In genomic region chr5:610011-610743, GRCh38 we compare ENCODE assay signal across 19 cellular contexts. TPM values are rescaled to one million over a fixed set of nuclear protein-coding genes. Genes with fewer than 3 reads are reported as not detected.
A peak's percentile ranks its signal among the peaks of the same experiment; 100 is the strongest.
DNase-seq lines count a peak whose midpoint lies in the region; ATAC-seq and TF ChIP-seq lines count a peak whose summit lies in the region.
"Had no signal": no experiment of that assay in that cellular context is flagged by ENCODE, and none has a peak within 500 bp of the region (broad histone marks: within the 10 kb centered on the region; RNA-seq: fewer than 3 reads in every experiment).

No MANE protein-coding gene starts in this region.

- H3K27ac ChIP-seq in stomach: no peak overlapping the region
- H3K27ac ChIP-seq in A673 (ENCODE audit: low read depth, low read length, poor library complexity, severe bottlenecking): no peak overlapping the region

- H3K27me3 ChIP-seq in stomach: peaks cover 0 to 34% (median 0%) of the 10 kb centered on the region in 3 donors
- no peaks in the 10 kb centered on the region for H3K27me3 ChIP-seq in A673 (replicated peaks; ENCODE audit: insufficient read depth, low read depth, low read length, poor library complexity)

- no peaks in the 10 kb centered on the region for H3K36me3 Mint-ChIP-seq in activated T-cell treated with anti-CD3 and anti-CD28 coated beads, Interleukin-2, amount 50 U/mL, for 4 hours (ENCODE audit: insufficient read depth)
- peaks cover 5 to 12% of the 10 kb centered on the region in 2 donors for H3K36me3 Mint-ChIP-seq in activated T-cell treated with anti-CD3 and anti-CD28 coated beads, Interleukin-2, amount 50 U/mL, for 72 hours (ENCODE audit: insufficient read depth in 2 of 2)
- H3K36me3 Mint-ChIP-seq in activated T-helper 2 cell treated with anti-CD3 and anti-CD28 coated beads, Interferon-gamma antibody, Interleukin-2, Interleukin-4, amounts not matched to agents 10 μg/mL and 5 μg/mL and 100 μg/mL, durations not matched to agents 14 hours and 24 hours and 36 hours (ENCODE audit: low read depth): peaks cover 18% of the 10 kb centered on the region
- peaks cover 12% of the 10 kb centered on the region for H3K36me3 Mint-ChIP-seq in mesothelial cell of epicardium

- H3K9me3 ChIP-seq in stomach: no peaks in the 10 kb centered on the region
- peaks cover 4% of the 10 kb centered on the region for H3K9me3 ChIP-seq in A673 (ENCODE audit: low read depth, low read length, poor library complexity, severe bottlenecking)

- H3K4me3 Mint-ChIP-seq in activated T-cell treated with anti-CD3 and anti-CD28 coated beads, Interleukin-2, amount 50 U/mL, for 4 hours: peak overlapping the region; percentile 80
- peak overlapping the region in 1 of 2 donors; percentile 81 for H3K4me3 Mint-ChIP-seq in activated T-cell treated with anti-CD3 and anti-CD28 coated beads, Interleukin-2, amount 50 U/mL, for 72 hours
- H3K4me3 Mint-ChIP-seq in activated T-helper 2 cell treated with anti-CD3 and anti-CD28 coated beads, Interferon-gamma antibody, Interleukin-2, Interleukin-4, amounts not matched to agents 10 μg/mL and 5 μg/mL and 100 μg/mL, durations not matched to agents 14 hours and 24 hours and 36 hours (ENCODE audit: low read depth): peak overlapping the region; percentile 30
- peak overlapping the region; percentile 72 for H3K4me3 Mint-ChIP-seq in mesothelial cell of epicardium

- POLR2A ChIA-PET in A673 (lab: Charles Lee; ENCODE audit: low non-redundant PET): no interaction called here

- intact Hi-C loops in activated T-helper 2 cell treated with anti-CD3 and anti-CD28 coated beads, Interferon-gamma antibody, Interleukin-2, Interleukin-4, amounts not matched to agents 10 μg/mL and 5 μg/mL and 100 μg/mL, durations not matched to agents 14 hours and 24 hours and 36 hours (cut with micrococcal nuclease): loop anchor here (5.0 kb wide), 2 partner anchors 138 to 497 kb away; no protein-coding TSS in a partner anchor
- intact Hi-C loops in stomach (cut with DNase I; ENCODE audit: low total_unique reads) (no loop called here), A673 (cut with micrococcal nuclease; ENCODE audit: unreplicated experiment) (no loop called here)

- DNase-seq in activated T-cell treated with anti-CD3 and anti-CD28 coated beads, Interleukin-2, amount 50 U/mL, for 4 hours: no peak
- no peak for DNase-seq in activated T-cell treated with anti-CD3 and anti-CD28 coated beads, Interleukin-2, amount 50 U/mL, for 72 hours
- DNase-seq in activated T-helper 2 cell treated with anti-CD3 and anti-CD28 coated beads, Interferon-gamma antibody, Interleukin-2, Interleukin-4, amounts not matched to agents 10 μg/mL and 5 μg/mL and 100 μg/mL, durations not matched to agents 14 hours and 24 hours and 36 hours (ENCODE audit: low spot score): no peak
- DNase-seq in mesothelial cell of epicardium (ENCODE audit: low spot score in 2 of 2, unreplicated experiment in 2 of 2) (peak in 1 of 2 experiments; percentile 22), stomach (peak; percentile 20), A673 (ENCODE audit: low spot score) (no peak), SKM-1 (lab: John Stamatoyannopoulos, UW; ENCODE audit: unreplicated experiment) (no peak), COLO668 (lab: John Stamatoyannopoulos, UW; ENCODE audit: unreplicated experiment) (no peak)
- DNase-seq: activated T-cell treated with anti-CD3 and anti-CD28 coated beads, Interleukin-2, amount 50 U/mL, for 1 hour; central memory CD4-positive, alpha-beta T cell; endodermal cell; NCI-H187 treated with DMSO at 0.1 percent for 48 hours; NCI-H524; nucleus accumbens; Right ventricle myocardium superior; stimulated activated naive CD8-positive, alpha-beta T cell treated with anti-CD3 and anti-CD28 coated beads, Interleukin-15, Interleukin-2, amounts not matched to agents 100 U/mL and 50 U/mL, for 24 hours; T-helper 9 cell had no signal

- no peak overlapping the region for H3K4me3 ChIP-seq in stomach
- H3K4me3 ChIP-seq in A673 (ENCODE audit: low read depth, low read length, poor library complexity, severe bottlenecking): no peak overlapping the region

- H3K36me3 ChIP-seq in stomach (no peaks in the 10 kb centered on the region), A673 (ENCODE audit: insufficient read depth, low read length, poor library complexity, severe bottlenecking) (peaks cover 5% of the 10 kb centered on the region)

- peaks cover 18% of the 10 kb centered on the region for H3K27me3 Mint-ChIP-seq in activated T-cell treated with anti-CD3 and anti-CD28 coated beads, Interleukin-2, amount 50 U/mL, for 4 hours (ENCODE audit: low read depth)
- H3K27me3 Mint-ChIP-seq in activated T-cell treated with anti-CD3 and anti-CD28 coated beads, Interleukin-2, amount 50 U/mL, for 72 hours (ENCODE audit: low read depth): peaks cover 10% of the 10 kb centered on the region
- no peaks in the 10 kb centered on the region for H3K27me3 Mint-ChIP-seq in activated T-helper 2 cell treated with anti-CD3 and anti-CD28 coated beads, Interferon-gamma antibody, Interleukin-2, Interleukin-4, amounts not matched to agents 10 μg/mL and 5 μg/mL and 100 μg/mL, durations not matched to agents 14 hours and 24 hours and 36 hours (ENCODE audit: low read depth)
- peaks cover 5% of the 10 kb centered on the region for H3K27me3 Mint-ChIP-seq in mesothelial cell of epicardium (ENCODE audit: low read depth)
- H3K27me3 Mint-ChIP-seq: activated CD4-positive, alpha-beta T cell treated with anti-CD3 and anti-CD28 coated beads, Interleukin-2, amount 10 ng/mL, durations not matched to agents 7 days and 5 days had no signal

- no peak overlapping the region for H3K27ac Mint-ChIP-seq in activated T-cell treated with anti-CD3 and anti-CD28 coated beads, Interleukin-2, amount 50 U/mL, for 72 hours
- H3K27ac Mint-ChIP-seq in activated T-helper 2 cell treated with anti-CD3 and anti-CD28 coated beads, Interferon-gamma antibody, Interleukin-2, Interleukin-4, amounts not matched to agents 10 μg/mL and 5 μg/mL and 100 μg/mL, durations not matched to agents 14 hours and 24 hours and 36 hours: no peak overlapping the region
- no peak overlapping the region for H3K27ac Mint-ChIP-seq in mesothelial cell of epicardium
- H3K27ac Mint-ChIP-seq: endodermal cell had no signal

- CTCF ChIA-PET in A673 (lab: Charles Lee): no interaction called here

- TF ChIP-seq CTCF in mesothelial cell of epicardium (IDR thresholded peaks at IDR 0.05; ENCODE audit: unreplicated experiment): no peak
- no peak for TF ChIP-seq CTCF in stomach (IDR thresholded peaks at IDR 0.05)
- no peak for TF ChIP-seq CTCF in A673 (conservative IDR thresholded peaks at IDR 0.05; ENCODE audit: low read depth, low read length)

- H3K4me1 ChIP-seq in stomach (peaks cover 3 to 38% (median 27%) of the 10 kb centered on the region in 4 donors), A673 (ENCODE audit: insufficient read depth, low read length, poor library complexity, severe bottlenecking) (peaks cover 3% of the 10 kb centered on the region)

- no peak for TF ChIP-seq EP300 in stomach (IDR thresholded peaks at IDR 0.05)

- no peak for ATAC-seq in activated T-cell treated with anti-CD3 and anti-CD28 coated beads, Interleukin-2, amount 50 U/mL, for 4 hours
- no peak for ATAC-seq in activated T-cell treated with anti-CD3 and anti-CD28 coated beads, Interleukin-2, amount 50 U/mL, for 72 hours (replicated peaks in 1 of 2)
- ATAC-seq: right cardiac atrium; stimulated activated naive CD8-positive, alpha-beta T cell treated with anti-CD3 and anti-CD28 coated beads, Interleukin-15, Interleukin-2, amounts not matched to agents 100 U/mL and 50 U/mL, for 24 hours had no signal

- no TSS peak for BruUV-seq in A673 (replicated peaks; lab: Mats Ljungman, UMichigan)

- no peak for TF ChIP-seq POLR2A in stomach (IDR thresholded peaks at IDR 0.05)

- H3K4me1 Mint-ChIP-seq in activated T-cell treated with anti-CD3 and anti-CD28 coated beads, Interleukin-2, amount 50 U/mL, for 4 hours (ENCODE audit: low read depth): peaks cover 29% of the 10 kb centered on the region
- peaks cover 49% of the 10 kb centered on the region for H3K4me1 Mint-ChIP-seq in activated T-cell treated with anti-CD3 and anti-CD28 coated beads, Interleukin-2, amount 50 U/mL, for 72 hours (ENCODE audit: low read depth)
- H3K4me1 Mint-ChIP-seq in activated T-helper 2 cell treated with anti-CD3 and anti-CD28 coated beads, Interferon-gamma antibody, Interleukin-2, Interleukin-4, amounts not matched to agents 10 μg/mL and 5 μg/mL and 100 μg/mL, durations not matched to agents 14 hours and 24 hours and 36 hours (ENCODE audit: low read depth): peaks cover 28% of the 10 kb centered on the region
- H3K4me1 Mint-ChIP-seq in mesothelial cell of epicardium: peaks cover 16% of the 10 kb centered on the region

- WGBS in stomach, 5 donors: 88 to 98% (median 91%) methylated on average over 6 to 9 of the region's 9 CpGs

- no peaks in the 10 kb centered on the region for H3K9me3 Mint-ChIP-seq in activated T-cell treated with anti-CD3 and anti-CD28 coated beads, Interleukin-2, amount 50 U/mL, for 4 hours
- H3K9me3 Mint-ChIP-seq in activated T-cell treated with anti-CD3 and anti-CD28 coated beads, Interleukin-2, amount 50 U/mL, for 72 hours: peaks cover 3% of the 10 kb centered on the region in 2 donors
- peaks cover 5% of the 10 kb centered on the region for H3K9me3 Mint-ChIP-seq in activated T-helper 2 cell treated with anti-CD3 and anti-CD28 coated beads, Interferon-gamma antibody, Interleukin-2, Interleukin-4, amounts not matched to agents 10 μg/mL and 5 μg/mL and 100 μg/mL, durations not matched to agents 14 hours and 24 hours and 36 hours
- peaks cover 14% of the 10 kb centered on the region for H3K9me3 Mint-ChIP-seq in mesothelial cell of epicardium

RNA-seq across cellular contexts. Expression of gene CEP72, which starts 2.0 kb away (rescaled TPM):
- total RNA-seq in activated T-cell treated with anti-CD3 and anti-CD28 coated beads, Interleukin-2, amount 50 U/mL, for 4 hours: 10 to 100 TPM; 19.7 to 20.4 (median 19.9) TPM
- total RNA-seq in activated T-cell treated with anti-CD3 and anti-CD28 coated beads, Interleukin-2, amount 50 U/mL, for 72 hours: 10 to 100 TPM; 18.6 to 18.7 TPM
- total RNA-seq in activated T-helper 2 cell treated with anti-CD3 and anti-CD28 coated beads, Interferon-gamma antibody, Interleukin-2, Interleukin-4, amounts not matched to agents 10 μg/mL and 5 μg/mL and 100 μg/mL, durations not matched to agents 14 hours and 24 hours and 36 hours: 29.6 and 30.2 TPM in 2 replicates
- 20.1 to 21.7 TPM (median 20.3 TPM) in 3 replicates for total RNA-seq in mesothelial cell of epicardium
- 10 to 100 TPM in 1 of 5 donors, 1 to 10 TPM in 3, under 1 TPM in 1; 0.14 to 11.1 (median 2.2) TPM for total RNA-seq in stomach
- 1 to 10 TPM in 2 of 3 donors, under 1 TPM in 1; 0.46 to 3.6 (median 2.1) TPM for polyA plus RNA-seq in stomach
- 37.2 and 40.1 TPM in 2 replicates for total RNA-seq in A673 (2021)
